Comparison of ENCODE assay signal across 21 cellular contexts in genomic region chr7:108457871-108458270, GRCh38. TPM values are rescaled to one million over a fixed set of nuclear protein-coding genes. Genes with fewer than 3 reads are reported as not detected.
DNase-seq lines count a peak whose midpoint lies in the region; ATAC-seq and TF ChIP-seq lines count a peak whose summit lies in the region.
"Had no signal": no experiment of that assay in that cellular context is flagged by ENCODE, and none has a peak within 500 bp of the region (broad histone marks: within the 10 kb centered on the region; RNA-seq: fewer than 3 reads in every experiment).

No MANE protein-coding gene starts in this region.

- no peaks in the 10 kb centered on the region for H3K36me3 ChIP-seq in HEK293 (ENCODE audit: control insufficient read depth in 2 of 2, insufficient read depth in 1 of 2, low read length in 2 of 2)
- H3K36me3 ChIP-seq: BLaER1, cardiac muscle cell, neutrophil, SJCRH30, thyroid gland had no signal

- no peak for DNase-seq in activated naive CD8-positive, alpha-beta T cell treated with anti-CD3 and anti-CD28 coated beads, Interleukin-2, amount 10 ng/mL, durations not matched to agents 7 days and 5 days
- no peak for DNase-seq in activated naive CD8-positive, alpha-beta T cell treated with anti-CD3 and anti-CD28 coated beads, Interleukin-2, amount 50 U/mL, for 24 hours
- no peak for DNase-seq in memory B cell (ENCODE audit: low spot score in 2 of 2)
- no peak for DNase-seq in type B pancreatic cell (ENCODE audit: extremely low spot score, unreplicated experiment)
- no peak for DNase-seq in NCI-H1930 (lab: John Stamatoyannopoulos, UW)
- DNase-seq in occipital lobe (lab: John Stamatoyannopoulos, UW) = no peak
- DNase-seq: activated gamma-delta T cell; effector memory CD4-positive, alpha-beta T cell; head of caudate nucleus; NCI-H1436 treated with DMSO at 0.1 percent for 48 hours; NCI-H2107; NCI-H748 treated with DMSO at 0.1 percent for 48 hours; SJCRH30; stimulated activated naive CD8-positive, alpha-beta T cell treated with anti-CD3 and anti-CD28 coated beads, Interleukin-15, Interleukin-2, amounts not matched to agents 100 U/mL and 50 U/mL, for 24 hours; thyroid gland had no signal

- H3K27ac Mint-ChIP-seq in activated naive CD8-positive, alpha-beta T cell treated with anti-CD3 and anti-CD28 coated beads, Interleukin-2, amount 10 ng/mL, durations not matched to agents 7 days and 5 days = no peak overlapping the region
- H3K27ac Mint-ChIP-seq in activated naive CD8-positive, alpha-beta T cell treated with anti-CD3 and anti-CD28 coated beads, Interleukin-2, amount 50 U/mL, for 24 hours = no peak overlapping the region
- H3K27ac Mint-ChIP-seq in memory B cell (no peak overlapping the region), type B pancreatic cell (no peak overlapping the region)

- H3K4me3 ChIP-seq in HEK293 (ENCODE audit: low read depth, low read length) = no peak overlapping the region
- H3K4me3 ChIP-seq: BLaER1, cardiac muscle cell, coronary artery, SJCRH30, thyroid gland had no signal

- peaks cover 32% of the 10 kb centered on the region for H3K27me3 Mint-ChIP-seq in activated naive CD8-positive, alpha-beta T cell treated with anti-CD3 and anti-CD28 coated beads, Interleukin-2, amount 10 ng/mL, durations not matched to agents 7 days and 5 days
- H3K27me3 Mint-ChIP-seq in activated naive CD8-positive, alpha-beta T cell treated with anti-CD3 and anti-CD28 coated beads, Interleukin-2, amount 50 U/mL, for 24 hours = peaks cover 29% of the 10 kb centered on the region
- peaks cover 31% of the 10 kb centered on the region for H3K27me3 Mint-ChIP-seq in memory B cell
- peaks cover 44% of the 10 kb centered on the region for H3K27me3 Mint-ChIP-seq in type B pancreatic cell

- POLR2A ChIA-PET in activated naive CD8-positive, alpha-beta T cell treated with anti-CD3 and anti-CD28 coated beads, Interleukin-2, amount 10 ng/mL, durations not matched to agents 7 days and 5 days (lab: Charles Lee) = no interaction called here
- POLR2A ChIA-PET in HEK293 (lab: Yijun Ruan, JAX) = interaction anchor here (1.7 kb wide), 1 partner anchor 68 kb away, joined by 6 read pairs; the partner anchor contains the start of gene PNPLA8

- H3K27ac ChIP-seq in HEK293 (ENCODE audit: extremely low read depth, low read depth, low read length) = no peak overlapping the region
- H3K27ac ChIP-seq: BLaER1, cardiac muscle cell, coronary artery, neutrophil, SJCRH30, thyroid gland had no signal

- peaks cover 5% of the 10 kb centered on the region; the same call in 1 of the 2 replicates for H3K4me1 ChIP-seq in HEK293 (ENCODE audit: control insufficient read depth, insufficient read depth, low read length)
- H3K4me1 ChIP-seq: SJCRH30 had no signal

- peaks cover 18% of the 10 kb centered on the region for H3K4me1 Mint-ChIP-seq in activated naive CD8-positive, alpha-beta T cell treated with anti-CD3 and anti-CD28 coated beads, Interleukin-2, amount 10 ng/mL, durations not matched to agents 7 days and 5 days
- H3K4me1 Mint-ChIP-seq in activated naive CD8-positive, alpha-beta T cell treated with anti-CD3 and anti-CD28 coated beads, Interleukin-2, amount 50 U/mL, for 24 hours = peaks cover 43% of the 10 kb centered on the region
- H3K4me1 Mint-ChIP-seq in memory B cell (peaks cover 12% of the 10 kb centered on the region), type B pancreatic cell (ENCODE audit: unreplicated experiment) (peaks cover 12% of the 10 kb centered on the region)

- ATAC-seq in activated naive CD8-positive, alpha-beta T cell treated with anti-CD3 and anti-CD28 coated beads, Interleukin-2, amount 10 ng/mL, durations not matched to agents 7 days and 5 days (ENCODE audit: low read depth) = no peak
- ATAC-seq in activated naive CD8-positive, alpha-beta T cell treated with anti-CD3 and anti-CD28 coated beads, Interleukin-2, amount 50 U/mL, for 24 hours = no peak
- no peak for ATAC-seq in memory B cell (ENCODE audit: low read depth)
- ATAC-seq: HCT116; stimulated activated naive CD8-positive, alpha-beta T cell treated with anti-CD3 and anti-CD28 coated beads, Interleukin-15, Interleukin-2, amounts not matched to agents 100 U/mL and 50 U/mL, for 24 hours had no signal

- no peaks in the 10 kb centered on the region for H3K9me3 Mint-ChIP-seq in activated naive CD8-positive, alpha-beta T cell treated with anti-CD3 and anti-CD28 coated beads, Interleukin-2, amount 10 ng/mL, durations not matched to agents 7 days and 5 days
- no peaks in the 10 kb centered on the region for H3K9me3 Mint-ChIP-seq in activated naive CD8-positive, alpha-beta T cell treated with anti-CD3 and anti-CD28 coated beads, Interleukin-2, amount 50 U/mL, for 24 hours
- no peaks in the 10 kb centered on the region for H3K9me3 Mint-ChIP-seq in memory B cell
- H3K9me3 Mint-ChIP-seq in type B pancreatic cell = no peaks in the 10 kb centered on the region

- TF ChIP-seq CTCF in HEK293 (tag by site-specific recombination; IDR thresholded peaks at IDR 0.05) (no peak), type B pancreatic cell (conservative IDR thresholded peaks at IDR 0.05) (no peak)

- H3K36me3 Mint-ChIP-seq in activated naive CD8-positive, alpha-beta T cell treated with anti-CD3 and anti-CD28 coated beads, Interleukin-2, amount 10 ng/mL, durations not matched to agents 7 days and 5 days = no peaks in the 10 kb centered on the region
- H3K36me3 Mint-ChIP-seq in activated naive CD8-positive, alpha-beta T cell treated with anti-CD3 and anti-CD28 coated beads, Interleukin-2, amount 50 U/mL, for 24 hours (ENCODE audit: low read depth) = no peaks in the 10 kb centered on the region
- H3K36me3 Mint-ChIP-seq in memory B cell (no peaks in the 10 kb centered on the region), type B pancreatic cell (no peaks in the 10 kb centered on the region)

- peak overlapping the region; percentile 63 for H3K4me3 Mint-ChIP-seq in activated naive CD8-positive, alpha-beta T cell treated with anti-CD3 and anti-CD28 coated beads, Interleukin-2, amount 10 ng/mL, durations not matched to agents 7 days and 5 days
- H3K4me3 Mint-ChIP-seq in activated naive CD8-positive, alpha-beta T cell treated with anti-CD3 and anti-CD28 coated beads, Interleukin-2, amount 50 U/mL, for 24 hours = no peak overlapping the region
- peak overlapping the region; percentile 66 for H3K4me3 Mint-ChIP-seq in memory B cell
- H3K4me3 Mint-ChIP-seq in type B pancreatic cell = peak overlapping the region; percentile 80

- CTCF ChIA-PET in HEK293 (lab: Yijun Ruan, JAX) = interaction anchor here (0.9 kb wide), 1 partner anchor 9 kb away, joined by 5 read pairs; no protein-coding TSS in a partner anchor

- H3K9me3 ChIP-seq in HEK293 (ENCODE audit: control insufficient read depth, insufficient read depth, low read depth, low read length) = no peaks in the 10 kb centered on the region
- H3K9me3 ChIP-seq: BLaER1, neutrophil, SJCRH30, thyroid gland had no signal

TF ChIP-seq in HEK293, 187 proteins besides CTCF, POLR2A, EP300 and RAD21:
- TF ChIP-seq ZNF514 (tag by site-specific recombination; IDR thresholded peaks at IDR 0.05) (no peak), ZFP3 (tag by site-specific recombination; IDR thresholded peaks at IDR 0.05; ENCODE audit: low read depth) (peak; percentile 68)
- TF ChIP-seq, protein P1, sequence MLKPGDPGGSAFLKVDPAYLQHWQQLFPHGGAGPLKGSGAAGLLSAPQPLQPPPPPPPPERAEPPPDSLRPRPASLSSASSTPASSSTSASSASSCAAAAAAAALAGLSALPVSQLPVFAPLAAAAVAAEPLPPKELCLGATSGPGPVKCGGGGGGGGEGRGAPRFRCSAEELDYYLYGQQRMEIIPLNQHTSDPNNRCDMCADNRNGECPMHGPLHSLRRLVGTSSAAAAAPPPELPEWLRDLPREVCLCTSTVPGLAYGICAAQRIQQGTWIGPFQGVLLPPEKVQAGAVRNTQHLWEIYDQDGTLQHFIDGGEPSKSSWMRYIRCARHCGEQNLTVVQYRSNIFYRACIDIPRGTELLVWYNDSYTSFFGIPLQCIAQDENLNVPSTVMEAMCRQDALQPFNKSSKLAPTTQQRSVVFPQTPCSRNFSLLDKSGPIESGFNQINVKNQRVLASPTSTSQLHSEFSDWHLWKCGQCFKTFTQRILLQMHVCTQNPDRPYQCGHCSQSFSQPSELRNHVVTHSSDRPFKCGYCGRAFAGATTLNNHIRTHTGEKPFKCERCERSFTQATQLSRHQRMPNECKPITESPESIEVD (tag by site-specific recombination; IDR thresholded peaks at IDR 0.05) = no peak

RNA-seq across cellular contexts. Expression of gene NRCAM, which starts 1.6 kb away (rescaled TPM):
- under 1 TPM; 0.50 to 0.99 TPM for total RNA-seq in activated naive CD8-positive, alpha-beta T cell treated with anti-CD3 and anti-CD28 coated beads, Interleukin-2, amount 10 ng/mL, durations not matched to agents 7 days and 5 days
- 34.4 and 41.0 TPM in 2 replicates for total RNA-seq in type B pancreatic cell (ENCODE audit: low replicate concordance)
- total RNA-seq in occipital lobe = 112 TPM

Comparison
In these comparisons a context has a peak if more than half of its experiments do, and no peak if none do; other contexts are left out.
1. RNA of gene NRCAM, which starts 1.6 kb away (total RNA-seq): 112 TPM in occipital lobe (single experiment) and 34.4 to 41.0 TPM in type B pancreatic cell; 0.50 to 0.99 TPM in activated naive CD8-positive, alpha-beta T cell treated with anti-CD3 and anti-CD28 coated beads, Interleukin-2, amount 10 ng/mL, durations not matched to agents 7 days and 5 days; every median in the first group is over 10 times any median in the second.